27 cellular contexts compared by ENCODE assay signal in genomic region chr1:37708471-37708870, GRCh38. TPM values are rescaled to one million over a fixed set of nuclear protein-coding genes. Genes with fewer than 3 reads are reported as not detected.
"Had no signal": no experiment of that assay in that cellular context is flagged by ENCODE, and none has a peak within 500 bp of the region (broad histone marks: within the 10 kb centered on the region; RNA-seq: fewer than 3 reads in every experiment).

No MANE protein-coding gene starts in this region.

- H3K27me3 ChIP-seq: brain microvascular endothelial cell, esophagus muscularis mucosa, foreskin keratinocyte, gastroesophageal sphincter had no signal

- H3K4me3 ChIP-seq: esophagus muscularis mucosa, gastroesophageal sphincter had no signal

- H3K9me3 ChIP-seq: esophagus muscularis mucosa, gastroesophageal sphincter had no signal

- H3K4me1 ChIP-seq: esophagus muscularis mucosa, foreskin keratinocyte, gastroesophageal sphincter had no signal

- DNase-seq: activated CD4-positive, alpha-beta memory T cell treated with anti-CD3 and anti-CD28 coated beads, Interleukin-2, amount 10 ng/mL, durations not matched to agents 7 days and 5 days; activated CD4-positive, alpha-beta T cell treated with anti-CD3 and anti-CD28 coated beads for 36 hours; activated CD4-positive, alpha-beta T cell treated with anti-CD3 and anti-CD28 coated beads, Interleukin-2, amount 10 ng/mL, durations not matched to agents 24 days and 14 days; activated CD4-positive, CD25-positive, alpha-beta regulatory T cell; activated CD4-positive, CD25-positive, alpha-beta regulatory T cell treated with anti-CD3 and anti-CD28 coated beads, Interleukin-2, amount 50 U/mL, for 72 hours; activated CD8-positive, alpha-beta memory T cell treated with anti-CD3 and anti-CD28 coated beads, Interleukin-2, amount 50 U/mL, for 48 hours; activated effector memory CD4-positive, alpha-beta T cell treated with Interleukin-2 at 50 U/mL for 16 hours; activated gamma-delta T cell treated with Interleukin-2 at 50 U/mL for 16 hours; activated naive CD4-positive, alpha-beta T cell treated with anti-CD3 and anti-CD28 coated beads, Interleukin-2, amount 50 U/mL, for 16 hours; activated naive CD4-positive, alpha-beta T cell treated with Interleukin-2 at 50 U/mL for 16 hours; activated T-cell treated with anti-CD3 and anti-CD28 coated beads for 4 hours; activated T-cell treated with anti-CD3 and anti-CD28 coated beads, Interleukin-2, amount 50 U/mL, for 24 hours; activated T-cell treated with anti-CD3 and anti-CD28 coated beads, Interleukin-2, amount 50 U/mL, for 72 hours; amniotic stem cell; brain microvascular endothelial cell; cortex of kidney; dermis blood vessel endothelial cell; effector CD4-positive, alpha-beta T cell; effector memory CD8-positive, alpha-beta T cell; erythroblast; foreskin keratinocyte; T-helper 2 cell had no signal

- H3K27ac ChIP-seq: brain microvascular endothelial cell, esophagus muscularis mucosa, foreskin keratinocyte, gastroesophageal sphincter had no signal

- ATAC-seq: activated CD4-positive, alpha-beta T cell treated with anti-CD3 and anti-CD28 coated beads for 36 hours; activated T-cell treated with anti-CD3 and anti-CD28 coated beads, Interleukin-2, amount 50 U/mL, for 72 hours; effector memory CD8-positive, alpha-beta T cell; foreskin keratinocyte; gastroesophageal sphincter had no signal

RNA-seq across cellular contexts. Expression of gene EPHA10, which starts 56.4 kb away (rescaled TPM):
- total RNA-seq: activated CD4-positive, alpha-beta memory T cell treated with anti-CD3 and anti-CD28 coated beads, Interleukin-2, amount 10 ng/mL, durations not matched to agents 7 days and 5 days; astrocyte; cardiac septum; dermis blood vessel endothelial cell; foreskin keratinocyte; T-helper 1 cell treated with Interleukin-12 subunit alpha and Interleukin-12 subunit beta and Interleukin-4 antibody, amounts not matched to agents 30 ng/mL and 1 ng/mL, for 36 hours had no signal
- polyA plus RNA-seq: foreskin keratinocyte had no signal
